Comparison of ENCODE assay signal across 10 cellular contexts in the genomic region with DNA sequence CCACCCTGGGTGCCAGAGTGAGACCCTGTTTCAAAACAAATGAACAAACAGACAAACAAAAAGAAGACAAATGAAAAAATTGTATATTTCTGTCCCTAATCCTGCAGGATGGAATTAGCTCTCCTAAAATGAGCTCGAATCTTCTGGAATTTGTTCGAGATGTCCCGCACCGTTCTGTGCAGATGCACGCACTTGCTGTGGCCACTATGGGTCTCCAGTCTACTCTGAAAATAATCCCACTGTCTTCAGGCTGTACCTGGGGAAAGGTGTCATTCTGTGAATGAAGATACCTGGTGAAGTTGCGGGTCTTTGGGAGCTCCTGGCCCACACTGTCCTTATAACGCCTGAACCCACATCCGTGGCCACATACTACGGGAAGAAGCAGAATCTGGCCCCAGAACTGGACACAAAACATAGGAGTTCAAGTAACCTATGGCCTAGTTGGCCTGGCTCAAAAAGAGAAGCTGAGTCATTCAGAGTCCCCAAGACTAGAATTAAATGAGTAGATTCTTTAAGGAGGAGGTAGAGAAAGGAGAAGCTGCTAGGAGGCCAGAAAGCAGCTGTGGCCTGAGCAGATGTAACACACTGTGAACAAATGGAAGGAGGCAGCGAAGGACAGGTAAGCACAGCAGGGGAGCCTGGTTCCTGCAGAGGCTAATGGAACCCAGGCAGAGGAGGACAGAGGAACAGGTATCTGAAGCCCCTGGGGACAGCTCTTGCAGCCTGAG.
A peak's percentile ranks its signal among the peaks of the same experiment; 100 is the strongest.
DNase-seq lines count a peak whose midpoint lies in the region; ATAC-seq, FAIRE-seq and TF ChIP-seq lines count a peak whose summit lies in the region.
"Had no signal": no experiment of that assay in that cellular context is flagged by ENCODE, and none has a peak within 500 bp of the region (broad histone marks: within the 10 kb centered on the region; RNA-seq: fewer than 3 reads in every experiment).

No MANE protein-coding gene starts in this region.

- peaks cover 24% of the 10 kb centered on the region for H3K4me1 ChIP-seq in astrocyte (ENCODE audit: insufficient read depth, low read length)

- H3K27me3 ChIP-seq in astrocyte (ENCODE audit: insufficient read depth, low read length), result no peaks in the 10 kb centered on the region

- no peak overlapping the region for H3K4me2 ChIP-seq in astrocyte (ENCODE audit: low read length)

- no peak for TF ChIP-seq CTCF in astrocyte (IDR thresholded peaks at IDR 0.05; ENCODE audit: insufficient read depth, low read depth, low read length)

- H3K9ac ChIP-seq in astrocyte (ENCODE audit: low read length), result no peak overlapping the region
- H3K9ac ChIP-seq: parathyroid adenoma had no signal

- H3K4me3 ChIP-seq in astrocyte (ENCODE audit: insufficient read depth, low read depth, low read length), result no peak overlapping the region

- H3K27ac ChIP-seq in astrocyte (ENCODE audit: low read depth, low read length), result no peak overlapping the region
- H3K27ac ChIP-seq: parathyroid adenoma had no signal

- H3K9me3 Mint-ChIP-seq in astrocyte (ENCODE audit: unreplicated experiment), result no peaks in the 10 kb centered on the region

- no peaks in the 10 kb centered on the region for H3K27me3 Mint-ChIP-seq in astrocyte (ENCODE audit: low read depth, unreplicated experiment)

- FAIRE-seq in GM18507 (lab: Jason Lieb, UNC) (peak; percentile 73), astrocyte (lab: Jason Lieb, UNC) (no peak)

- H3K79me2 ChIP-seq in astrocyte (ENCODE audit: insufficient read depth, low read length), result peaks cover 50% of the 10 kb centered on the region

- ATAC-seq in HG03175 (IDR thresholded peaks at IDR 0.05; ENCODE audit: unreplicated experiment) (peak; percentile 32), GM21737 (IDR thresholded peaks at IDR 0.05; ENCODE audit: unreplicated experiment) (no peak)

- peaks cover 20% of the 10 kb centered on the region for H4K20me1 ChIP-seq in astrocyte (ENCODE audit: insufficient read depth, low read length)

- H2AFZ ChIP-seq in astrocyte (ENCODE audit: low read depth, low read length), result no peak overlapping the region
- H2AFZ ChIP-seq: parathyroid adenoma had no signal

- H3K36me3 ChIP-seq in astrocyte (ENCODE audit: insufficient read depth, low read length), result no peaks in the 10 kb centered on the region

- DNase-seq in AG20443 (ENCODE audit: low spot score), result peak; percentile 33
- peak; percentile 28 for DNase-seq in GM18507 (ENCODE audit: extremely low spot score, insufficient read length, low read depth)
- DNase-seq in astrocyte (ENCODE audit: low read depth), result no peak
- no peak for DNase-seq in NCI-H82 treated with DMSO at 0.1 percent for 48 hours (lab: John Stamatoyannopoulos, UW; ENCODE audit: unreplicated experiment)
- DNase-seq in HuH-7 (ENCODE audit: low spot score), result no peak
- DNase-seq in NCI-H1105 treated with DMSO at 0.1 percent for 48 hours (lab: John Stamatoyannopoulos, UW), result no peak
- DNase-seq: foreskin melanocyte had no signal

- no peak overlapping the region for H3K4me3 Mint-ChIP-seq in astrocyte (ENCODE audit: unreplicated experiment)

- no peaks in the 10 kb centered on the region for H3K9me3 ChIP-seq in astrocyte (ENCODE audit: insufficient read depth, low read depth, low read length)

- peaks cover 7% of the 10 kb centered on the region for H3K36me3 Mint-ChIP-seq in astrocyte (ENCODE audit: low read depth, unreplicated experiment)

- H3K4me1 Mint-ChIP-seq in astrocyte (ENCODE audit: low read depth, unreplicated experiment), result peaks cover 26% of the 10 kb centered on the region

- peak overlapping the region; percentile 1 for H3K27ac Mint-ChIP-seq in astrocyte (ENCODE audit: unreplicated experiment)

Comparison
In these comparisons a context has a peak if more than half of its experiments do, and no peak if none do; other contexts are left out.
1. DNase-seq: peak in AG20443 (single experiment) and GM18507 (single experiment); none in astrocyte (single experiment), NCI-H82 treated with DMSO at 0.1 percent for 48 hours (single experiment), HuH-7 (single experiment) and NCI-H1105 treated with DMSO at 0.1 percent for 48 hours (single experiment).